ENCODE assay signal across 12 cellular contexts in the genomic region with DNA sequence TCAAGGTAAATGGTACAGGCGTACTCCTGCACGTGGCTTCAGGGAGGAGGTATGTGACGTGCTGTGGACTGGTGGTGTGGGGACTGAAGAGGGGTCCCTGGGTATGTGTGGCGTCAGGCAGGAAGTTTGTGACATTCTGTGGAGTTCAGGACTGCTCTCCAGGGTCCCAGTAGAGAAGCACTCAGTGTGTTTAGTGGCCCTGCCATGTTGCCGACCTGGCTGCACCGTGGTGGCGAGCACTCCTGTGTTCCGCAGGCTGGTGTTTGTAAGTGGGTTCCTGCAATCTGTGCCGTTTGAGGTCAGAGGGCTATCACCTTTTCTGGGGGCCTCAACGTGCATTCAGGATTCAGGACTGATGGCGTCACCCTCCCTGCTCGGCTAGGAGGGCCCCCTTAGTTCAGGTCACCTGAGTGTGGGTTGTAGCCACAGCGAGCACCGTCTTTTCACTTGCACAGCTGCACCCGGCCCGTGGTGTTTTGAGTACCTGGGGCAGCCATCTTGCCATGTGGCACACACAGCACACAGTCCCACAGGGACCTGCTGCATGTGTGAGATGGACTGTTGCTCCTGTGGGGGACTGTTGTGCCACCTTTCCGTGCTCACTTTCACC. TPM values are rescaled to one million over a fixed set of nuclear protein-coding genes. Genes with fewer than 3 reads are reported as not detected.
DNase-seq lines count a peak whose midpoint lies in the region; TF ChIP-seq lines count a peak whose summit lies in the region.
"Had no signal": no experiment of that assay in that cellular context is flagged by ENCODE, and none has a peak within 500 bp of the region (broad histone marks: within the 10 kb centered on the region; RNA-seq: fewer than 3 reads in every experiment).

No MANE protein-coding gene starts in this region.

- H2BK120ac ChIP-seq in mesendoderm (ENCODE audit: low read depth, low read length): no peak overlapping the region

- POLR2A ChIA-PET in CD8-positive, alpha-beta memory T cell (lab: Charles Lee): interaction anchor here (0.9 kb wide), 1 partner anchor 12 kb away, joined by 3 read pairs; no protein-coding TSS in a partner anchor

- TF ChIP-seq EP300 in esophagus muscularis mucosa (IDR thresholded peaks at IDR 0.05): no peak

- no peak overlapping the region for H2BK15ac ChIP-seq in mesendoderm (replicated peaks; ENCODE audit: low read depth)

- H4K8ac ChIP-seq in mesendoderm (ENCODE audit: low read depth, low read length): no peak overlapping the region

- H3F3A ChIP-seq in Loucy (ENCODE audit: low read depth): peaks cover 10% of the 10 kb centered on the region

- H3K9me3 Mint-ChIP-seq in CD8-positive, alpha-beta memory T cell: no peaks in the 10 kb centered on the region
- H3K9me3 Mint-ChIP-seq: dendritic cell treated with granulocyte-macrophage colony-stimulating factor and Interleukin-4, amounts not matched to agents 40 ng/mL and 50 ng/mL, for 4 days had no signal

- intact Hi-C loops in esophagus muscularis mucosa (cut with DNase I): loop anchor here (2.0 to 10.0 kb wide), 2 partner anchors 185 to 323 kb away; partner anchors contain the start of genes ARF1 and WNT9A

- H3K9ac ChIP-seq in Loucy (ENCODE audit: low read depth, low read length, poor library complexity, severe bottlenecking): no peak overlapping the region
- H3K9ac ChIP-seq in skeletal muscle tissue (ENCODE audit: low read depth in 1 of 3, low read length in 3 of 3): peak overlapping the region in 1 of 3 donors; percentile 71
- H3K9ac ChIP-seq in mesendoderm (ENCODE audit: low read length): no peak overlapping the region

- peaks cover 59 to 83% (median 76%) of the 10 kb centered on the region in 3 donors for H3K4me1 Mint-ChIP-seq in CD8-positive, alpha-beta memory T cell

- peak overlapping the region; percentile 35 for H3K4me3 ChIP-seq in CD8-positive, alpha-beta memory T cell (ENCODE audit: low read length)
- H3K4me3 ChIP-seq in Loucy (ENCODE audit: low read length, poor library complexity, severe bottlenecking) (no peak overlapping the region), esophagus muscularis mucosa (no peak overlapping the region), skeletal muscle tissue (ENCODE audit: low read length in 3 of 3) (no peak overlapping the region), mesendoderm (ENCODE audit: low read length) (no peak overlapping the region)
- H3K4me3 ChIP-seq: prostate gland had no signal

- H3K27ac ChIP-seq in CD8-positive, alpha-beta memory T cell (ENCODE audit: low read depth, low read length): no peak overlapping the region
- peak overlapping the region; percentile 10 to 86 (median 72) for H3K27ac ChIP-seq in esophagus muscularis mucosa (replicated peaks in 1 of 4)
- peak overlapping the region; percentile 97 for H3K27ac ChIP-seq in skeletal muscle tissue (ENCODE audit: low read depth, low read length)
- no peak overlapping the region for H3K27ac ChIP-seq in mesendoderm (ENCODE audit: low read depth, low read length)
- H3K27ac ChIP-seq: prostate gland had no signal

- H3K4me3 Mint-ChIP-seq in CD8-positive, alpha-beta memory T cell: peak overlapping the region in 6 of 7 donors; percentile 43 to 75 (median 60)
- H3K4me3 Mint-ChIP-seq: dendritic cell treated with granulocyte-macrophage colony-stimulating factor and Interleukin-4, amounts not matched to agents 40 ng/mL and 50 ng/mL, for 4 days had no signal

- no peak overlapping the region for H3K56ac ChIP-seq in mesendoderm (ENCODE audit: low read length)

- peak overlapping the region; percentile 83 to 96 (median 88) for H3K27ac Mint-ChIP-seq in CD8-positive, alpha-beta memory T cell
- H3K27ac Mint-ChIP-seq: dendritic cell treated with granulocyte-macrophage colony-stimulating factor and Interleukin-4, amounts not matched to agents 40 ng/mL and 50 ng/mL, for 4 days had no signal

- H3K79me2 ChIP-seq in Loucy (ENCODE audit: insufficient read depth, low read length) (peaks cover 15% of the 10 kb centered on the region; the same call in 1 of the 2 replicates), mesendoderm (ENCODE audit: control insufficient read depth, insufficient read depth, low read length) (no peaks in the 10 kb centered on the region)

- no peak overlapping the region for H3K18ac ChIP-seq in mesendoderm (ENCODE audit: low read length)

- peaks cover 0 to 41% (median 8%) of the 10 kb centered on the region in 3 donors for H3K36me3 Mint-ChIP-seq in CD8-positive, alpha-beta memory T cell

- H4K20me1 ChIP-seq in Loucy (ENCODE audit: insufficient read depth, low read length, poor library complexity, severe bottlenecking): peaks cover 24% of the 10 kb centered on the region

- 80% methylated on average over 14 of the region's 17 CpGs for WGBS in esophagus muscularis mucosa
- no CpG with 5 or more reads among the region's 17 CpGs for WGBS in mesendoderm (ENCODE audit: extremely low coverage, insufficient coverage, low lambda C conversion rate)

- no peak overlapping the region for H2BK5ac ChIP-seq in mesendoderm (ENCODE audit: low read length)

- peaks cover 6% of the 10 kb centered on the region for H3K79me1 ChIP-seq in mesendoderm (ENCODE audit: low read length)

- no peak overlapping the region for H3K23ac ChIP-seq in mesendoderm (ENCODE audit: low read length)

- H4K5ac ChIP-seq in mesendoderm (ENCODE audit: low read length): no peak overlapping the region

- no peak overlapping the region for H2AFZ ChIP-seq in Loucy (ENCODE audit: low read length)

- H3K4me1 ChIP-seq in CD8-positive, alpha-beta memory T cell (ENCODE audit: insufficient read depth, low read length): peaks cover 61% of the 10 kb centered on the region
- H3K4me1 ChIP-seq in Loucy (ENCODE audit: insufficient read depth, low read length, poor library complexity, severe bottlenecking): peaks cover 33% of the 10 kb centered on the region
- peaks cover 49 to 68% (median 62%) of the 10 kb centered on the region in 4 donors for H3K4me1 ChIP-seq in esophagus muscularis mucosa
- peaks cover 48 to 75% (median 59%) of the 10 kb centered on the region in 3 donors for H3K4me1 ChIP-seq in skeletal muscle tissue (ENCODE audit: control insufficient read depth in 3 of 3, insufficient read depth in 3 of 3, low read length in 3 of 3)
- no peaks in the 10 kb centered on the region for H3K4me1 ChIP-seq in mesendoderm (ENCODE audit: control insufficient read depth, low read depth, low read length)

- no peak for TF ChIP-seq POLR2A in esophagus muscularis mucosa (IDR thresholded peaks at IDR 0.05; ENCODE audit: low read depth)

- no peak overlapping the region for H2AK5ac ChIP-seq in mesendoderm (ENCODE audit: low read length)

- H3K4me2 ChIP-seq in Loucy (ENCODE audit: low read depth, low read length, poor library complexity, severe bottlenecking) (peak overlapping the region; percentile 53), mesendoderm (ENCODE audit: low read length) (no peak overlapping the region)

- CTCF ChIA-PET in CD8-positive, alpha-beta memory T cell (lab: Charles Lee): interaction anchor here (0.6 to 8.4 kb wide), 24 partner anchors 10 to 1211 kb away, joined by 3 to 80 read pairs (median 4); partner anchors contain the start of genes IBA57 and WNT9A

- H3K36me3 ChIP-seq in CD8-positive, alpha-beta memory T cell (ENCODE audit: insufficient read depth, low read length): peaks cover 13% of the 10 kb centered on the region
- H3K36me3 ChIP-seq in Loucy (ENCODE audit: insufficient read depth, low read length) (peaks cover 50% of the 10 kb centered on the region; the same call in 1 of the 2 replicates), esophagus muscularis mucosa (peaks cover 0 to 57% (median 31%) of the 10 kb centered on the region in 4 donors), skeletal muscle tissue (ENCODE audit: control insufficient read depth in 3 of 3, insufficient read depth in 3 of 3, low read length in 3 of 3) (peaks cover under 1 to 21% (median 14%) of the 10 kb centered on the region in 3 donors), mesendoderm (ENCODE audit: control insufficient read depth, insufficient read depth, low read length) (peaks cover 10% of the 10 kb centered on the region)
- H3K36me3 ChIP-seq: prostate gland had no signal

- no peak for DNase-seq in CD8-positive, alpha-beta memory T cell
- DNase-seq in esophagus muscularis mucosa (ENCODE audit: extremely low spot score) (no peak), mesendoderm (no peak), NCI-H2227 treated with DMSO at 0.1 percent for 48 hours (lab: John Stamatoyannopoulos, UW) (no peak), AG08396 (ENCODE audit: low spot score) (no peak)
- DNase-seq: NCI-H1417 treated with DMSO at 0.1 percent for 48 hours had no signal

- TF ChIP-seq CTCF in Loucy (conservative IDR thresholded peaks at IDR 0.05; ENCODE audit: low read length): no peak
- no peak for TF ChIP-seq CTCF in esophagus muscularis mucosa (IDR thresholded peaks at IDR 0.05)

- H3K9me3 ChIP-seq in CD8-positive, alpha-beta memory T cell (ENCODE audit: low read length): no peaks in the 10 kb centered on the region
- H3K9me3 ChIP-seq in Loucy (ENCODE audit: insufficient read depth, low read depth, low read length): no peaks in the 10 kb centered on the region
- no peaks in the 10 kb centered on the region for H3K9me3 ChIP-seq in esophagus muscularis mucosa
- H3K9me3 ChIP-seq in skeletal muscle tissue (ENCODE audit: control insufficient read depth in 3 of 3, low read length in 3 of 3): no peaks in the 10 kb centered on the region
- H3K9me3 ChIP-seq: prostate gland had no signal

- H3K27me3 Mint-ChIP-seq in CD8-positive, alpha-beta memory T cell: no peaks in the 10 kb centered on the region
- H3K27me3 Mint-ChIP-seq: dendritic cell treated with granulocyte-macrophage colony-stimulating factor and Interleukin-4, amounts not matched to agents 40 ng/mL and 50 ng/mL, for 4 days had no signal

- H3K4ac ChIP-seq in mesendoderm (ENCODE audit: low read depth, low read length): no peak overlapping the region

- no peaks in the 10 kb centered on the region for H3K27me3 ChIP-seq in CD8-positive, alpha-beta memory T cell (ENCODE audit: insufficient read depth, low read length, poor library complexity, severe bottlenecking)
- H3K27me3 ChIP-seq in Loucy (ENCODE audit: insufficient read depth, low read length, poor library complexity, severe bottlenecking): no peaks in the 10 kb centered on the region
- H3K27me3 ChIP-seq in esophagus muscularis mucosa: no peaks in the 10 kb centered on the region
- H3K27me3 ChIP-seq in skeletal muscle tissue (ENCODE audit: control insufficient read depth in 3 of 3, insufficient read depth in 3 of 3, low read length in 3 of 3): no peaks in the 10 kb centered on the region
- H3K27me3 ChIP-seq in mesendoderm (ENCODE audit: insufficient read depth, low read length, poor library complexity): no peaks in the 10 kb centered on the region

- no peaks in the 10 kb centered on the region for H3K9me2 ChIP-seq in Loucy (replicated peaks; ENCODE audit: low read depth, low read length)

RNA-seq across cellular contexts. Expression of gene SNAP47, which starts 26.5 kb away (rescaled TPM):
- total RNA-seq in CD8-positive, alpha-beta memory T cell: 10 to 100 TPM; 27.0 to 28.4 TPM
- 47.4 TPM for polyA plus RNA-seq in CD8-positive, alpha-beta memory T cell
- total RNA-seq in esophagus muscularis mucosa (10 to 100 TPM; 26.6 to 41.0 (median 38.8) TPM), skeletal muscle tissue (44.9 TPM)
- 20.3 TPM for polyA plus RNA-seq in mesendoderm (2013, experiment 1 of 2)
- polyA plus RNA-seq in mesendoderm (2013, experiment 2 of 2): 20.4 TPM

RNA-seq across cellular contexts. Expression of gene JMJD4, which starts 26.6 kb away (rescaled TPM):
- total RNA-seq in CD8-positive, alpha-beta memory T cell: 10 to 100 TPM; 23.1 to 25.8 TPM
- 28.0 TPM for polyA plus RNA-seq in CD8-positive, alpha-beta memory T cell
- total RNA-seq in esophagus muscularis mucosa (10 to 100 TPM; 10.8 to 18.4 (median 14.2) TPM), skeletal muscle tissue (19.3 TPM)
- 10.8 TPM for polyA plus RNA-seq in mesendoderm (2013, experiment 1 of 2)
- polyA plus RNA-seq in mesendoderm (2013, experiment 2 of 2): 10.8 TPM

RNA-seq across cellular contexts. Expression of gene PRSS38, which starts 53.7 kb away (rescaled TPM):
- not detected for total RNA-seq in CD8-positive, alpha-beta memory T cell
- not detected for polyA plus RNA-seq in CD8-positive, alpha-beta memory T cell
- total RNA-seq in esophagus muscularis mucosa (not detected), skeletal muscle tissue (not detected)
- polyA plus RNA-seq in mesendoderm (2013, experiment 1 of 2): not detected
- polyA plus RNA-seq in mesendoderm (2013, experiment 2 of 2): not detected
- total RNA-seq: mononuclear cell, Right ventricle myocardium superior had no signal

Comparison
In these comparisons a context has a peak if more than half of its experiments do, and no peak if none do; other contexts are left out.
1. H3K27ac ChIP-seq: peak in esophagus muscularis mucosa (4 of 4) and skeletal muscle tissue (single experiment); none in CD8-positive, alpha-beta memory T cell (single experiment) and mesendoderm (single experiment).